ENCODE assay signal across 28 cellular contexts in genomic region chr7:10632707-10633106, GRCh38.
"Had no signal": no experiment of that assay in that cellular context is flagged by ENCODE, and none has a peak within 500 bp of the region (broad histone marks: within the 10 kb centered on the region; RNA-seq: fewer than 3 reads in every experiment).

No MANE protein-coding gene starts in this region.

- DNase-seq: activated CD4-positive, alpha-beta memory T cell treated with anti-CD3 and anti-CD28 coated beads for 36 hours; activated CD4-positive, alpha-beta T cell treated with anti-CD3 and anti-CD28 coated beads for 36 hours; activated CD4-positive, alpha-beta T cell treated with anti-CD3 and anti-CD28 coated beads, Interleukin-2, amount 10 ng/mL, durations not matched to agents 24 days and 14 days; activated CD4-positive, CD25-positive, alpha-beta regulatory T cell; activated CD4-positive, CD25-positive, alpha-beta regulatory T cell treated with anti-CD3 and anti-CD28 coated beads, Interleukin-2, amount 50 U/mL, for 72 hours; activated CD8-positive, alpha-beta memory T cell treated with anti-CD3 and anti-CD28 coated beads, Interleukin-2, amount 10 ng/mL, durations not matched to agents 7 days and 5 days; activated CD8-positive, alpha-beta memory T cell treated with anti-CD3 and anti-CD28 coated beads, Interleukin-2, amount 50 U/mL, for 4 hours; activated CD8-positive, alpha-beta T cell treated with anti-CD3 and anti-CD28 coated beads, Interleukin-2, amount 10 ng/mL, durations not matched to agents 7 days and 5 days; activated effector memory CD4-positive, alpha-beta T cell treated with anti-CD3 and anti-CD28 coated beads, Interleukin-2, amount 50 U/mL, for 16 hours; activated naive CD4-positive, alpha-beta T cell treated with anti-CD3 and anti-CD28 coated beads for 36 hours; activated naive CD8-positive, alpha-beta T cell treated with anti-CD3 and anti-CD28 coated beads for 36 hours; activated naive CD8-positive, alpha-beta T cell treated with anti-CD3 and anti-CD28 coated beads, Interleukin-2, amount 50 U/mL, for 24 hours; activated T-cell treated with anti-CD3 and anti-CD28 coated beads, Interleukin-2, amount 50 U/mL, for 1 hour; activated T-cell treated with anti-CD3 and anti-CD28 coated beads, Interleukin-2, amount 50 U/mL, for 48 hours; adrenal gland; amygdala; aorta; body of pancreas; caudate nucleus; cortex of kidney; dermis blood vessel endothelial cell; effector CD4-positive, alpha-beta T cell; effector memory CD8-positive, alpha-beta T cell; foreskin fibroblast; gastrocnemius medialis; glutamatergic neuron; heart left ventricle; T-helper 2 cell had no signal

- H3K27me3 ChIP-seq: adrenal gland, body of pancreas, gastrocnemius medialis, heart left ventricle had no signal

- H3K9me3 ChIP-seq: adrenal gland, body of pancreas, gastrocnemius medialis had no signal

- ATAC-seq: activated CD4-positive, alpha-beta T cell treated with anti-CD3 and anti-CD28 coated beads for 36 hours; activated CD8-positive, alpha-beta memory T cell treated with anti-CD3 and anti-CD28 coated beads, Interleukin-2, amount 10 ng/mL, durations not matched to agents 7 days and 5 days; activated CD8-positive, alpha-beta T cell treated with anti-CD3 and anti-CD28 coated beads, Interleukin-2, amount 10 ng/mL, durations not matched to agents 7 days and 5 days; activated naive CD8-positive, alpha-beta T cell treated with anti-CD3 and anti-CD28 coated beads, Interleukin-2, amount 50 U/mL, for 24 hours; body of pancreas; effector memory CD8-positive, alpha-beta T cell; gastrocnemius medialis; heart left ventricle had no signal

- H3K27ac ChIP-seq: adrenal gland, body of pancreas, gastrocnemius medialis, heart left ventricle had no signal

- H3K36me3 ChIP-seq: adrenal gland, gastrocnemius medialis, heart left ventricle had no signal

- H3K4me3 ChIP-seq: adrenal gland, body of pancreas, gastrocnemius medialis, heart left ventricle had no signal

- H3K4me1 ChIP-seq: adrenal gland, body of pancreas, gastrocnemius medialis, heart left ventricle had no signal
